ENCODE assay signal across 8 cellular contexts in the genomic region with DNA sequence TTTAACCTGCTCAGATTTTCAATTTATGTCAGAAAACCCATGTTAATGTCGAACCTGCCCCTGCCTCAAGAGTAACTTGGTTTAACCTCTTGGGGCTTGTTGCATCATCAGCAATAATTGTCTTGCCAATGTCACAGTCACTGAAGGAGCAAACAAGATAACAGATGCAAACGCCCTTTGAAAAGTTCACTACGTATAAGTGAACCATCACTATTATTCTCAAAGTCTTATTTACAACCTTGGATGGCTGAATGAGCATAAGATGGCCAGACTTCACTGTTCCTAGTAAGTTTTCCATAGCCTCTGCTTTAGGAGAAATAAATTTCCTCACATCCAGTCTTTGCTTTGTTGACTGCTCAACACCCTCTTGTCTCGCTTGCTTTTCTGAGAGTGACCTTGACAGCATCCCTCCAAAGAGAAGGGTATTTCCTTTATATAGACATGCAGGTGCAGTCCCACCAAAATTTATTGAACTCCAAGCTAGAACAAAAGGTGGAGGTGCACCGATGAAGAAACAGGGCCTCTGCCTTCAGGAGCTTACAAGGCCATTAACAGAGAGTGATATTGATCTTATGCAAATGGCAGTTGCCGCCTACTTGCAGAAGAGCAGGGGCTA. TPM values are rescaled to one million over a fixed set of nuclear protein-coding genes. Genes with fewer than 3 reads are reported as not detected.
DNase-seq lines count a peak whose midpoint lies in the region; ATAC-seq and TF ChIP-seq lines count a peak whose summit lies in the region.

No MANE protein-coding gene starts in this region.

- peaks cover 2% of the 10 kb centered on the region for H3K36me3 ChIP-seq in A673 (ENCODE audit: insufficient read depth, low read length, poor library complexity, severe bottlenecking)
- peaks cover 4 to 7% of the 10 kb centered on the region in 2 experiments; a peak in 2 of 3 replicates for H3K36me3 ChIP-seq in HEK293 (ENCODE audit: control insufficient read depth in 2 of 2, insufficient read depth in 1 of 2, low read length in 2 of 2)

- H3K36me3 Mint-ChIP-seq in MCF 10A (ENCODE audit: insufficient read depth, unreplicated experiment): peaks cover 14% of the 10 kb centered on the region
- peaks cover 2% of the 10 kb centered on the region for H3K36me3 Mint-ChIP-seq in mesothelial cell of epicardium

- H3K4me1 Mint-ChIP-seq in MCF 10A (ENCODE audit: insufficient read depth, unreplicated experiment) (peaks cover 15% of the 10 kb centered on the region), mesothelial cell of epicardium (peaks cover 27% of the 10 kb centered on the region)

- H3K4me1 ChIP-seq in A673 (ENCODE audit: insufficient read depth, low read length, poor library complexity, severe bottlenecking) (peaks cover 10% of the 10 kb centered on the region), HEK293 (ENCODE audit: control insufficient read depth, insufficient read depth, low read length) (0 out of 2 replicates have a peak, but pooled peaks cover 2% of the 10 kb centered on the region)

- no peak overlapping the region for H3K27ac ChIP-seq in A673 (ENCODE audit: low read depth, low read length, poor library complexity, severe bottlenecking)
- H3K27ac ChIP-seq in HEK293 (ENCODE audit: extremely low read depth, low read depth, low read length): peak overlapping the region; percentile 25

- H3K4me3 ChIP-seq in A673 (ENCODE audit: low read depth, low read length, poor library complexity, severe bottlenecking) (peak overlapping the region; percentile 71), HEK293 (ENCODE audit: low read depth, low read length) (peak overlapping the region; percentile 95)

- TF ChIP-seq CTCF in A673 (conservative IDR thresholded peaks at IDR 0.05; ENCODE audit: low read depth, low read length) (no peak), HEK293 (tag by site-specific recombination; IDR thresholded peaks at IDR 0.05) (no peak), MCF 10A (IDR thresholded peaks at IDR 0.05; ENCODE audit: unreplicated experiment) (no peak), mesothelial cell of epicardium (IDR thresholded peaks at IDR 0.05; ENCODE audit: unreplicated experiment) (no peak)

- no peaks in the 10 kb centered on the region for H3K9me3 ChIP-seq in A673 (ENCODE audit: low read depth, low read length, poor library complexity, severe bottlenecking)
- H3K9me3 ChIP-seq in HEK293 (ENCODE audit: control insufficient read depth, insufficient read depth, low read depth, low read length): no peaks in the 10 kb centered on the region

- ATAC-seq in GM21576 (IDR thresholded peaks at IDR 0.05; ENCODE audit: unreplicated experiment): no peak

- CTCF ChIA-PET in A673 (lab: Charles Lee): interaction anchor here (0.5 to 1.7 kb wide), 16 partner anchors 10 to 437 kb away, joined by 3 to 14 read pairs (median 6); partner anchors contain the start of genes PPM1J and SLC16A1
- CTCF ChIA-PET in HEK293 (lab: Yijun Ruan, JAX): interaction anchor here (0.5 to 2.9 kb wide), 67 partner anchors 8 to 1885 kb away, joined by 3 to 58 read pairs (median 4); partner anchors contain the start of gene PPM1J
- CTCF ChIA-PET in MCF 10A (lab: Yijun Ruan, JAX): interaction anchor here (0.5 to 3.6 kb wide), 77 partner anchors 10 to 855 kb away, joined by 3 to 46 read pairs (median 5); partner anchors contain the start of gene SLC16A1

- peak overlapping the region; percentile 92 for H3K4me3 Mint-ChIP-seq in MCF 10A (ENCODE audit: unreplicated experiment)
- H3K4me3 Mint-ChIP-seq in mesothelial cell of epicardium: peak overlapping the region; percentile 96

- no peak for DNase-seq in A673 (ENCODE audit: low spot score)
- DNase-seq in MCF 10A (ENCODE audit: unreplicated experiment): no peak
- no peak for DNase-seq in mesothelial cell of epicardium (ENCODE audit: low spot score in 2 of 2, unreplicated experiment in 2 of 2)
- DNase-seq in HT-29 (ENCODE audit: low spot score): no peak
- DNase-seq in ecto neural progenitor cell (ENCODE audit: low spot score): no peak
- DNase-seq in head of caudate nucleus: no peak

- POLR2A ChIA-PET in A673 (lab: Charles Lee; ENCODE audit: low non-redundant PET) (no interaction called here), HEK293 (lab: Yijun Ruan, JAX) (interaction anchor here (0.5 to 1.9 kb wide), 13 partner anchors 10 to 866 kb away, joined by 3 to 19 read pairs (median 5); partner anchors contain the start of genes RSBN1 and SLC16A1), MCF 10A (lab: Yijun Ruan, JAX) (interaction anchor here (0.5 to 2.4 kb wide), 45 partner anchors 13 to 1154 kb away, joined by 3 to 30 read pairs (median 4); partner anchors contain the start of genes PPM1J, RSBN1 and SLC16A1)

- BruUV-seq in A673 (replicated peaks; lab: Mats Ljungman, UMichigan) (no TSS peak), MCF 10A (replicated peaks; lab: Mats Ljungman, UMichigan) (TSS peak; percentile 28)

- H3K27ac Mint-ChIP-seq in MCF 10A (ENCODE audit: low read depth, unreplicated experiment): peak overlapping the region; percentile 96
- peak overlapping the region; percentile 94 for H3K27ac Mint-ChIP-seq in mesothelial cell of epicardium

- no peaks in the 10 kb centered on the region for H3K27me3 Mint-ChIP-seq in MCF 10A (ENCODE audit: insufficient read depth, unreplicated experiment)
- no peaks in the 10 kb centered on the region for H3K27me3 Mint-ChIP-seq in mesothelial cell of epicardium (ENCODE audit: low read depth)

- intact Hi-C loops in A673 (cut with micrococcal nuclease; ENCODE audit: unreplicated experiment): loop anchor here (2.0 kb wide), 2 partner anchors 191 to 355 kb away; no protein-coding TSS in a partner anchor
- intact Hi-C loops in MCF 10A (cut with micrococcal nuclease): loop anchor here (2.0 to 10.0 kb wide), 2 partner anchors 267 to 355 kb away; no protein-coding TSS in a partner anchor
- intact Hi-C loops in head of caudate nucleus (cut with DNase I): no loop called here

- no peaks in the 10 kb centered on the region for H3K9me3 Mint-ChIP-seq in MCF 10A (ENCODE audit: unreplicated experiment)
- H3K9me3 Mint-ChIP-seq in mesothelial cell of epicardium: no peaks in the 10 kb centered on the region

- no peaks in the 10 kb centered on the region for H3K27me3 ChIP-seq in A673 (replicated peaks; ENCODE audit: insufficient read depth, low read depth, low read length, poor library complexity)

TF ChIP-seq in HEK293, 187 proteins besides CTCF, POLR2A, EP300 and RAD21 (continues in another document):
- no peak; the same call in 1 of the 2 replicates for TF ChIP-seq EGR2 (tag by site-specific recombination; IDR thresholded peaks at IDR 0.05; ENCODE audit: low read depth)
- 0 out of 2 replicates have a peak, but pooled peaks have one; percentile 27 for TF ChIP-seq BCL11B (tag by site-specific recombination; IDR thresholded peaks at IDR 0.05; ENCODE audit: low read depth)
- TF ChIP-seq, protein P1, sequence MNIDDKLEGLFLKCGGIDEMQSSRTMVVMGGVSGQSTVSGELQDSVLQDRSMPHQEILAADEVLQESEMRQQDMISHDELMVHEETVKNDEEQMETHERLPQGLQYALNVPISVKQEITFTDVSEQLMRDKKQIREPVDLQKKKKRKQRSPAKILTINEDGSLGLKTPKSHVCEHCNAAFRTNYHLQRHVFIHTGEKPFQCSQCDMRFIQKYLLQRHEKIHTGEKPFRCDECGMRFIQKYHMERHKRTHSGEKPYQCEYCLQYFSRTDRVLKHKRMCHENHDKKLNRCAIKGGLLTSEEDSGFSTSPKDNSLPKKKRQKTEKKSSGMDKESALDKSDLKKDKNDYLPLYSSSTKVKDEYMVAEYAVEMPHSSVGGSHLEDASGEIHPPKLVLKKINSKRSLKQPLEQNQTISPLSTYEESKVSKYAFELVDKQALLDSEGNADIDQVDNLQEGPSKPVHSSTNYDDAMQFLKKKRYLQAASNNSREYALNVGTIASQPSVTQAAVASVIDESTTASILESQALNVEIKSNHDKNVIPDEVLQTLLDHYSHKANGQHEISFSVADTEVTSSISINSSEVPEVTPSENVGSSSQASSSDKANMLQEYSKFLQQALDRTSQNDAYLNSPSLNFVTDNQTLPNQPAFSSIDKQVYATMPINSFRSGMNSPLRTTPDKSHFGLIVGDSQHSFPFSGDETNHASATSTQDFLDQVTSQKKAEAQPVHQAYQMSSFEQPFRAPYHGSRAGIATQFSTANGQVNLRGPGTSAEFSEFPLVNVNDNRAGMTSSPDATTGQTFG (tag by site-specific recombination; IDR thresholded peaks at IDR 0.05; ENCODE audit: borderline replicate concordance): no peak
- TF ChIP-seq ZNF560 (tag by site-specific recombination; IDR thresholded peaks at IDR 0.05; ENCODE audit: borderline replicate concordance): no peak
- TF ChIP-seq ZNF626 (tag by site-specific recombination; IDR thresholded peaks at IDR 0.05): no peak
- TF ChIP-seq ZNF600 (tag by site-specific recombination; IDR thresholded peaks at IDR 0.05): no peak
- TF ChIP-seq ZNF184 (tag by site-specific recombination; IDR thresholded peaks at IDR 0.05): no peak
- TF ChIP-seq, protein P2, sequence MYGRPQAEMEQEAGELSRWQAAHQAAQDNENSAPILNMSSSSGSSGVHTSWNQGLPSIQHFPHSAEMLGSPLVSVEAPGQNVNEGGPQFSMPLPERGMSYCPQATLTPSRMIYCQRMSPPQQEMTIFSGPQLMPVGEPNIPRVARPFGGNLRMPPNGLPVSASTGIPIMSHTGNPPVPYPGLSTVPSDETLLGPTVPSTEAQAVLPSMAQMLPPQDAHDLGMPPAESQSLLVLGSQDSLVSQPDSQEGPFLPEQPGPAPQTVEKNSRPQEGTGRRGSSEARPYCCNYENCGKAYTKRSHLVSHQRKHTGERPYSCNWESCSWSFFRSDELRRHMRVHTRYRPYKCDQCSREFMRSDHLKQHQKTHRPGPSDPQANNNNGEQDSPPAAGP (tag by site-specific recombination; IDR thresholded peaks at IDR 0.05): peak; percentile 48; the same call in 1 of the 2 replicates
- peak; percentile 74 for TF ChIP-seq ZFHX2 (tag by site-specific recombination; conservative IDR thresholded peaks at IDR 0.05)
- TF ChIP-seq PRDM1 (tag by site-specific recombination; IDR thresholded peaks at IDR 0.05): peak; percentile 45; the same call in 1 of the 2 replicates
- peak; percentile 44; the same call in 1 of the 2 replicates for TF ChIP-seq OSR2 (tag by site-specific recombination; IDR thresholded peaks at IDR 0.05)

RNA-seq across cellular contexts. Expression of gene LRIG2, which starts 0.7 kb away (rescaled TPM):
- 13.9 and 14.8 TPM in 2 replicates for total RNA-seq in A673 (2021)
- total RNA-seq in MCF 10A (2022): 11.8 and 14.8 TPM in 2 replicates
- 29.3 to 31.0 TPM (median 29.9 TPM) in 3 replicates for total RNA-seq in mesothelial cell of epicardium
- 3.6 and 4.1 TPM in 2 replicates for total RNA-seq in HT-29 (2014; rRNA removed; shearing (Covaris generic))
